In the genomic region with DNA sequence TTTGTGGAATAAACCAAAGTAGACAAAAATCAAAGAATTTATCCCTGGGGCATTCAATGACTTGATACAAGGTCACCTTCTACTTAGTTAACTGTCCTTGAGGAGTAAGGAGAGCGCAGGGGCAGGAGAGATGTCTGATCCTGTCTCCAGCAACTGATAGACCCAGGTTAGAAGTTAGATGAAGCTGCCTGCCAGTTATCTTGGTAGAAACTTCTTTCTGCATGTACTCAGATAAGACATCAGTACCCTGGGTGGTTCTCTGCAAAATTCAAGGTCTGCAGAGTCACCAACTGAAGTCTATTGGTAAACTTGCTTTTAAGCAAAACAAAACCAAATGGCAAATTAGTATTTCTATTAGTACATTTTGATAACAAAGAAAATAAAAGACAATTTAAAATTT, we compare ENCODE assay signal across 21 cellular contexts.
"Had no signal": no experiment of that assay in that cellular context is flagged by ENCODE, and none has a peak within 500 bp of the region (broad histone marks: within the 10 kb centered on the region; RNA-seq: fewer than 3 reads in every experiment).

No MANE protein-coding gene starts in this region.

- H3K27me3 ChIP-seq: body of pancreas, pancreas had no signal

- ATAC-seq: body of pancreas; naive thymus-derived CD8-positive, alpha-beta T cell; pancreas; sciatic nerve; T-cell had no signal

- H3K27ac ChIP-seq: coronary artery, esophagus squamous epithelium, neutrophil, pancreas, stomach, thoracic aorta, VCaP had no signal

- H3K9me3 ChIP-seq: body of pancreas, esophagus squamous epithelium, pancreas, stomach, thoracic aorta had no signal

- H3K36me3 ChIP-seq: esophagus squamous epithelium, neutrophil, pancreas, stomach, thoracic aorta had no signal

- DNase-seq: activated CD4-positive, alpha-beta T cell treated with anti-CD3 and anti-CD28 coated beads, Interleukin-2, amount 50 U/mL, for 4 hours; activated CD4-positive, CD25-positive, alpha-beta regulatory T cell treated with anti-CD3 and anti-CD28 coated beads, Interleukin-2, amount 50 U/mL, for 72 hours; activated gamma-delta T cell; body of pancreas; central memory CD4-positive, alpha-beta T cell; effector CD8-positive, alpha-beta T cell; esophagus squamous epithelium; immature natural killer cell; mesendoderm; naive thymus-derived CD8-positive, alpha-beta T cell; pancreas; stimulated activated CD4-positive, alpha-beta T cell treated with anti-CD3 and anti-CD28 coated beads, Interleukin-4, amount 100 ng/mL, for 1 hour; stomach; T-cell; T-helper 9 cell had no signal

- FAIRE-seq: pancreas had no signal

- H3K4me3 ChIP-seq: body of pancreas, coronary artery, pancreas, smooth muscle cell, stomach, thoracic aorta had no signal

- H3K4me2 ChIP-seq: smooth muscle cell had no signal
